Comparison of ENCODE assay signal across 17 cellular contexts in genomic region chr2:169462896-169463695, GRCh38. TPM values are rescaled to one million over a fixed set of nuclear protein-coding genes. Genes with fewer than 3 reads are reported as not detected.
DNase-seq lines count a peak whose midpoint lies in the region; ATAC-seq and TF ChIP-seq lines count a peak whose summit lies in the region.
"Had no signal": no experiment of that assay in that cellular context is flagged by ENCODE, and none has a peak within 500 bp of the region (broad histone marks: within the 10 kb centered on the region; RNA-seq: fewer than 3 reads in every experiment).

No MANE protein-coding gene starts in this region.

- H3K9me3 Mint-ChIP-seq in activated CD8-positive, alpha-beta memory T cell treated with anti-CD3 and anti-CD28 coated beads, Interleukin-2, amount 10 ng/mL, durations not matched to agents 7 days and 5 days (ENCODE audit: low read depth) = no peaks in the 10 kb centered on the region
- H3K9me3 Mint-ChIP-seq: naive thymus-derived CD8-positive, alpha-beta T cell had no signal

- H3K4me3 Mint-ChIP-seq in activated CD8-positive, alpha-beta memory T cell treated with anti-CD3 and anti-CD28 coated beads, Interleukin-2, amount 10 ng/mL, durations not matched to agents 7 days and 5 days = no peak overlapping the region
- H3K4me3 Mint-ChIP-seq: naive thymus-derived CD8-positive, alpha-beta T cell had no signal

- TF ChIP-seq CTCF in PC-3 (conservative IDR thresholded peaks at IDR 0.05; ENCODE audit: low read depth, low read length) (no peak), fibroblast of mammary gland (conservative IDR thresholded peaks at IDR 0.05; ENCODE audit: control insufficient read depth, insufficient read depth, low read depth, low read length) (no peak)

- peak overlapping the region; percentile 41; the same call in 1 of the 2 replicates for H2AFZ ChIP-seq in PC-3 (ENCODE audit: low read length)
- H2AFZ ChIP-seq: PC-9 had no signal

- H3K4me3 ChIP-seq in PC-3 (ENCODE audit: low read length) (no peak overlapping the region), fibroblast of mammary gland (ENCODE audit: control insufficient read depth, low read depth, low read length) (no peak overlapping the region)
- H3K4me3 ChIP-seq: coronary artery, PC-9 had no signal

- no TSS peak for BruUV-seq in PC-3 (replicated peaks; lab: Mats Ljungman, UMichigan)

- no peak for DNase-seq in activated CD8-positive, alpha-beta memory T cell treated with anti-CD3 and anti-CD28 coated beads, Interleukin-2, amount 10 ng/mL, durations not matched to agents 7 days and 5 days
- DNase-seq in activated CD8-positive, alpha-beta memory T cell treated with anti-CD3 and anti-CD28 coated beads for 24 hours = no peak
- DNase-seq in PC-3 = peak; percentile 69
- DNase-seq in fibroblast of mammary gland (ENCODE audit: low read depth) = peak; percentile 93
- DNase-seq in smooth muscle cell of the brain vasculature (ENCODE audit: low read depth, low spot score) = peak; percentile 79
- DNase-seq in MV-4-11 (lab: John Stamatoyannopoulos, UW) = no peak
- DNase-seq in NOMO-1 treated with DMSO at 0.1 percent for 48 hours (lab: John Stamatoyannopoulos, UW; ENCODE audit: unreplicated experiment) = no peak
- DNase-seq: 8988T; activated T-cell treated with anti-CD3 and anti-CD28 coated beads, Interleukin-2, amount 50 U/mL, for 48 hours; NCI-H1105 treated with DMSO at 0.1 percent for 48 hours; PC-9; stimulated activated CD4-positive, alpha-beta T cell treated with anti-CD3 and anti-CD28 coated beads, Interleukin-2, amount 100 ng/mL, for 24 hours had no signal

- no peaks in the 10 kb centered on the region for H3K36me3 Mint-ChIP-seq in activated CD8-positive, alpha-beta memory T cell treated with anti-CD3 and anti-CD28 coated beads, Interleukin-2, amount 10 ng/mL, durations not matched to agents 7 days and 5 days
- H3K36me3 Mint-ChIP-seq: naive thymus-derived CD8-positive, alpha-beta T cell had no signal

- no peaks in the 10 kb centered on the region for H3K9me2 ChIP-seq in PC-3 (replicated peaks; ENCODE audit: low read length)

- no peaks in the 10 kb centered on the region for H3F3A ChIP-seq in PC-3 (ENCODE audit: low read length, unreplicated experiment)

- CTCF ChIA-PET in activated CD8-positive, alpha-beta memory T cell treated with anti-CD3 and anti-CD28 coated beads, Interleukin-2, amount 10 ng/mL, durations not matched to agents 7 days and 5 days (lab: Charles Lee) = interaction anchor here (1.3 kb wide), 1 partner anchor 11 kb away, joined by 4 read pairs; no protein-coding TSS in a partner anchor
- CTCF ChIA-PET in PC-3 (lab: Charles Lee) = interaction anchor here (0.6 kb wide), 3 partner anchors 17 to 414 kb away, joined by 3 to 4 read pairs (median 4); no protein-coding TSS in a partner anchor

- peaks cover 2% of the 10 kb centered on the region for H3K27me3 Mint-ChIP-seq in activated CD8-positive, alpha-beta memory T cell treated with anti-CD3 and anti-CD28 coated beads, Interleukin-2, amount 10 ng/mL, durations not matched to agents 7 days and 5 days
- H3K27me3 Mint-ChIP-seq: naive thymus-derived CD8-positive, alpha-beta T cell had no signal

- no peak overlapping the region for H3K9ac ChIP-seq in PC-3 (ENCODE audit: low read length)

- no peaks in the 10 kb centered on the region for H3K79me2 ChIP-seq in PC-3 (ENCODE audit: low read length)

- no peaks in the 10 kb centered on the region for H3K36me3 ChIP-seq in PC-3 (ENCODE audit: low read depth, low read length)

- peak; percentile 34 for ATAC-seq in activated CD8-positive, alpha-beta memory T cell treated with anti-CD3 and anti-CD28 coated beads, Interleukin-2, amount 10 ng/mL, durations not matched to agents 7 days and 5 days
- ATAC-seq in PC-3 (peak; percentile 96), GM21526 (IDR thresholded peaks at IDR 0.05; ENCODE audit: low FRiP score, unreplicated experiment) (no peak)

- peaks cover 13% of the 10 kb centered on the region for H3K4me1 ChIP-seq in PC-3 (ENCODE audit: insufficient read depth, low read length)

- H3K4me2 ChIP-seq in PC-3 (ENCODE audit: low read length) = peak overlapping the region; percentile 36
- H3K4me2 ChIP-seq: PC-9 had no signal

- intact Hi-C loops in PC-3 (cut with micrococcal nuclease) = no loop called here

- no peaks in the 10 kb centered on the region for H3K9me3 ChIP-seq in PC-3 (ENCODE audit: low read length)

- no peaks in the 10 kb centered on the region for H4K20me1 ChIP-seq in PC-3 (ENCODE audit: low read length)

- peak overlapping the region; percentile 19; the same call in 1 of the 2 replicates for H3K27ac ChIP-seq in PC-3 (ENCODE audit: low read length)
- H3K27ac ChIP-seq: coronary artery, HL-60, PC-9, VCaP had no signal

- H3K27me3 ChIP-seq in PC-3 (ENCODE audit: low read length) = no peaks in the 10 kb centered on the region

- POLR2A ChIA-PET in PC-3 (lab: Charles Lee; ENCODE audit: unreplicated experiment) = interaction anchor here (0.7 kb wide), 1 partner anchor 100 kb away, joined by 5 read pairs; no protein-coding TSS in a partner anchor

- no peaks in the 10 kb centered on the region for H3K4me1 Mint-ChIP-seq in activated CD8-positive, alpha-beta memory T cell treated with anti-CD3 and anti-CD28 coated beads, Interleukin-2, amount 10 ng/mL, durations not matched to agents 7 days and 5 days

- no peak overlapping the region for H3K27ac Mint-ChIP-seq in activated CD8-positive, alpha-beta memory T cell treated with anti-CD3 and anti-CD28 coated beads, Interleukin-2, amount 10 ng/mL, durations not matched to agents 7 days and 5 days
- H3K27ac Mint-ChIP-seq: naive thymus-derived CD8-positive, alpha-beta T cell had no signal

RNA-seq across cellular contexts. Expression of gene BBS5, which starts 16.2 kb away (rescaled TPM):
- total RNA-seq in activated CD8-positive, alpha-beta memory T cell treated with anti-CD3 and anti-CD28 coated beads, Interleukin-2, amount 10 ng/mL, durations not matched to agents 7 days and 5 days = 1 to 10 TPM; 1.3 to 1.9 TPM
- total RNA-seq in PC-3 (2014; rRNA removed) = 3.3 and 3.8 TPM in 2 replicates

RNA-seq across cellular contexts. Expression of gene KLHL41, which starts 46.4 kb away (rescaled TPM):
- under 1 TPM in 1 of 2 experiments, not detected in 1; 0.12 TPM for total RNA-seq in activated CD8-positive, alpha-beta memory T cell treated with anti-CD3 and anti-CD28 coated beads, Interleukin-2, amount 10 ng/mL, durations not matched to agents 7 days and 5 days
- total RNA-seq in PC-3 (2014; rRNA removed) = 0.07 and 0.12 TPM in 2 replicates
- total RNA-seq: naive thymus-derived CD8-positive, alpha-beta T cell; PC-9 had no signal

Comparison
In these comparisons a context has a peak if more than half of its experiments do, and no peak if none do; other contexts are left out.
1. DNase-seq: peak in PC-3 (single experiment), fibroblast of mammary gland (single experiment) and smooth muscle cell of the brain vasculature (single experiment); none in activated CD8-positive, alpha-beta memory T cell treated with anti-CD3 and anti-CD28 coated beads, Interleukin-2, amount 10 ng/mL, durations not matched to agents 7 days and 5 days (single experiment), activated CD8-positive, alpha-beta memory T cell treated with anti-CD3 and anti-CD28 coated beads for 24 hours (single experiment), MV-4-11 (single experiment) and NOMO-1 treated with DMSO at 0.1 percent for 48 hours (single experiment).